In the genomic region with DNA sequence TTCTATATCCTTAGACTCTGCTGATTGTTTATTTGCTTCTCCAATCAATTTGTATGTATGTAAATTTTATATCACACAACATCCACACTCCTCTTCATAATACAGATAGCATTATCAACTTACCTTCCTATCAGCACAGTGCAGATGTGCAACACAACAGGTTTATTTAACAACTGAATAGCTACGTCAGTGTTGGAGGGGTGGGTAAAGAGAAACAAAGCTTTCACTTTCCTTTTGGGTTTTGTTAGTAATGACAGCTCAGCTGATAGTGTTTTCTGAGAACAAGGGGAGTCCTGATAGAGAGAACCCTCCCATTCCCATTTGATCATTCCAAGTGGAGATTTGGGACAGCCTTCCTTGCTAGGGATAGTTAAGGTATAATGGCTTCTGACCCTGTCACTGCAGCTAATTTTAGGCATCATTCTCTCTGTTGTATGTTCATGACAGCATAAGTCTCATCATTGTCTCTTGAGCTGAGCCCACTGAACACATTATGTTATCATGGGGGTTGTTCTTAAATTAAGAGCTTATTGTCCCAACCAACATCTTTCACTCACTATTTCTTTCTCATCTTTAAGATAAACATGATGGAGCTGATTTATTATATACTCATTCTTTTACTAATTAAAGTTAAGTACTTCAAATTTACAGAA, we compare ENCODE assay signal across 10 cellular contexts.
DNase-seq lines count a peak whose midpoint lies in the region; ATAC-seq, FAIRE-seq and TF ChIP-seq lines count a peak whose summit lies in the region.
"Had no signal": no experiment of that assay in that cellular context is flagged by ENCODE, and none has a peak within 500 bp of the region (broad histone marks: within the 10 kb centered on the region; RNA-seq: fewer than 3 reads in every experiment).

No MANE protein-coding gene starts in this region.

- POLR2A ChIA-PET in CD8-positive, alpha-beta T cell (lab: Charles Lee): interaction anchor here (1.1 kb wide), 1 partner anchor 41 kb away, joined by 3 read pairs; no protein-coding TSS in a partner anchor

- H2BK5ac ChIP-seq in mesendoderm (ENCODE audit: low read length): no peak overlapping the region

- H3K36me3 ChIP-seq in H7 (replicated peaks; ENCODE audit: control insufficient read depth, insufficient read depth, low read length): no peaks in the 10 kb centered on the region
- no peaks in the 10 kb centered on the region for H3K36me3 ChIP-seq in mesendoderm (ENCODE audit: control insufficient read depth, insufficient read depth, low read length)
- no peaks in the 10 kb centered on the region for H3K36me3 ChIP-seq in BE2C
- H3K36me3 ChIP-seq in CD8-positive, alpha-beta T cell (ENCODE audit: insufficient read depth, low read length): no peaks in the 10 kb centered on the region

- WGBS in mesendoderm (ENCODE audit: extremely low coverage, insufficient coverage, low lambda C conversion rate): no CpG with 5 or more reads among the region's 1 CpG

- DNase-seq in GM19238 (ENCODE audit: insufficient read length, low spot score) (peak; percentile 0), H7 (peak; percentile 20), mesendoderm (peak; percentile 14), BE2C (no peak), GM12892 (ENCODE audit: insufficient read length) (no peak)
- no peak for DNase-seq in CD8-positive, alpha-beta T cell
- DNase-seq: activated B cell treated with CpG ODN at 0.5 μM for 24 hours; activated naive CD4-positive, alpha-beta T cell treated with anti-CD3 and anti-CD28 coated beads, Interleukin-2, amount 50 U/mL, for 16 hours had no signal

- peaks cover 4% of the 10 kb centered on the region for H3K9me3 Mint-ChIP-seq in CD8-positive, alpha-beta T cell

- CTCF ChIA-PET in CD8-positive, alpha-beta T cell (lab: Charles Lee): no interaction called here

- FAIRE-seq in GM12892 (lab: Jason Lieb, UNC): no peak

- ATAC-seq in HG03457 (IDR thresholded peaks at IDR 0.05; ENCODE audit: unreplicated experiment): peak; percentile 93
- no peak for ATAC-seq in CD8-positive, alpha-beta T cell
- ATAC-seq: stimulated activated memory B cell treated with anti-CD40 and anti-IgM and Interleukin-4, amounts not matched to agents 10 μg/mL and 1 μg/mL and 100 μg/mL, for 72 hours had no signal

- TF ChIP-seq POLR2A in GM12892 (IDR thresholded peaks at IDR 0.05; ENCODE audit: low read depth, low read length): no peak

- H3K27ac Mint-ChIP-seq in CD8-positive, alpha-beta T cell: no peak overlapping the region
- H3K27ac Mint-ChIP-seq: activated B cell treated with CpG ODN at 0.5 μM for 24 hours; stimulated activated memory B cell treated with anti-CD40 and anti-IgM and Interleukin-4, amounts not matched to agents 10 μg/mL and 1 μg/mL and 100 μg/mL, for 72 hours had no signal

- no peaks in the 10 kb centered on the region for H3K9me3 ChIP-seq in BE2C
- H3K9me3 ChIP-seq in CD8-positive, alpha-beta T cell (ENCODE audit: low read length): no peaks in the 10 kb centered on the region

- no peak overlapping the region for H3K23ac ChIP-seq in mesendoderm (ENCODE audit: low read length)

- H3K4me3 Mint-ChIP-seq in CD8-positive, alpha-beta T cell: no peak overlapping the region
- H3K4me3 Mint-ChIP-seq: activated B cell treated with CpG ODN at 0.5 μM for 24 hours; stimulated activated memory B cell treated with anti-CD40 and anti-IgM and Interleukin-4, amounts not matched to agents 10 μg/mL and 1 μg/mL and 100 μg/mL, for 72 hours had no signal

- no peak overlapping the region for H4K8ac ChIP-seq in mesendoderm (ENCODE audit: low read depth, low read length)

- H3K36me3 Mint-ChIP-seq in CD8-positive, alpha-beta T cell: no peaks in the 10 kb centered on the region
- H3K36me3 Mint-ChIP-seq: stimulated activated memory B cell treated with anti-CD40 and anti-IgM and Interleukin-4, amounts not matched to agents 10 μg/mL and 1 μg/mL and 100 μg/mL, for 72 hours had no signal

- no peaks in the 10 kb centered on the region for H3K79me1 ChIP-seq in mesendoderm (ENCODE audit: low read length)

- H3K79me2 ChIP-seq in mesendoderm (ENCODE audit: control insufficient read depth, insufficient read depth, low read length): no peaks in the 10 kb centered on the region

- no peak overlapping the region for H3K27ac ChIP-seq in mesendoderm (ENCODE audit: low read depth, low read length)
- H3K27ac ChIP-seq in CD8-positive, alpha-beta T cell (ENCODE audit: low read depth, low read length): no peak overlapping the region

- H2BK120ac ChIP-seq in mesendoderm (ENCODE audit: low read depth, low read length): no peak overlapping the region

- H2BK15ac ChIP-seq in mesendoderm (replicated peaks; ENCODE audit: low read depth): no peak overlapping the region

- H3K4ac ChIP-seq in mesendoderm (ENCODE audit: low read depth, low read length): no peak overlapping the region

- H3K4me1 ChIP-seq in mesendoderm (ENCODE audit: control insufficient read depth, low read depth, low read length) (no peaks in the 10 kb centered on the region), BE2C (no peaks in the 10 kb centered on the region)
- no peaks in the 10 kb centered on the region for H3K4me1 ChIP-seq in CD8-positive, alpha-beta T cell (ENCODE audit: insufficient read depth, low read length)

- H3K4me3 ChIP-seq in H7 (ENCODE audit: insufficient read depth, low read depth, low read length): no peak overlapping the region
- no peak overlapping the region for H3K4me3 ChIP-seq in mesendoderm (ENCODE audit: low read length)
- H3K4me3 ChIP-seq in BE2C (ENCODE audit: low read depth, low read length): no peak overlapping the region
- no peak overlapping the region for H3K4me3 ChIP-seq in CD8-positive, alpha-beta T cell (ENCODE audit: low read depth, low read length)

- H3K9ac ChIP-seq in mesendoderm (ENCODE audit: low read length): no peak overlapping the region

- H3K4me1 Mint-ChIP-seq in CD8-positive, alpha-beta T cell (ENCODE audit: low read depth): peaks cover 4% of the 10 kb centered on the region
- H3K4me1 Mint-ChIP-seq: activated B cell treated with CpG ODN at 0.5 μM for 24 hours; stimulated activated memory B cell treated with anti-CD40 and anti-IgM and Interleukin-4, amounts not matched to agents 10 μg/mL and 1 μg/mL and 100 μg/mL, for 72 hours had no signal

- H3K27me3 ChIP-seq in H7 (ENCODE audit: control insufficient read depth, insufficient read depth, low read length) (no peaks in the 10 kb centered on the region), mesendoderm (ENCODE audit: insufficient read depth, low read length, poor library complexity) (no peaks in the 10 kb centered on the region), BE2C (no peaks in the 10 kb centered on the region)
- H3K27me3 ChIP-seq in CD8-positive, alpha-beta T cell (ENCODE audit: insufficient read depth, low read length): no peaks in the 10 kb centered on the region

- intact Hi-C loops in CD8-positive, alpha-beta T cell (cut with DNase I, micrococcal nuclease): no loop called here

- no peak overlapping the region for H4K5ac ChIP-seq in mesendoderm (ENCODE audit: low read length)

- peaks cover 2% of the 10 kb centered on the region for H3K27me3 Mint-ChIP-seq in CD8-positive, alpha-beta T cell (ENCODE audit: low read depth)
- H3K27me3 Mint-ChIP-seq: activated B cell treated with CpG ODN at 0.5 μM for 24 hours had no signal

- no peak overlapping the region for H3K4me2 ChIP-seq in mesendoderm (ENCODE audit: low read length)

- no peak overlapping the region for H3K18ac ChIP-seq in mesendoderm (ENCODE audit: low read length)

- no peak overlapping the region for H3K56ac ChIP-seq in mesendoderm (ENCODE audit: low read length)

- no peak for TF ChIP-seq CTCF in BE2C (IDR thresholded peaks at IDR 0.05; ENCODE audit: low read depth, low read length)
- TF ChIP-seq CTCF in CD8-positive, alpha-beta T cell (IDR thresholded peaks at IDR 0.05): no peak

- H2AK5ac ChIP-seq in mesendoderm (ENCODE audit: low read length): no peak overlapping the region

Comparison
In these comparisons a context has a peak if more than half of its experiments do, and no peak if none do; other contexts are left out.
1. DNase-seq: peak in GM19238 (single experiment), H7 (single experiment) and mesendoderm (single experiment); none in BE2C (single experiment), GM12892 (single experiment) and CD8-positive, alpha-beta T cell (0 of 7).